1 cellular context compared by ENCODE assay signal in the genomic region with DNA sequence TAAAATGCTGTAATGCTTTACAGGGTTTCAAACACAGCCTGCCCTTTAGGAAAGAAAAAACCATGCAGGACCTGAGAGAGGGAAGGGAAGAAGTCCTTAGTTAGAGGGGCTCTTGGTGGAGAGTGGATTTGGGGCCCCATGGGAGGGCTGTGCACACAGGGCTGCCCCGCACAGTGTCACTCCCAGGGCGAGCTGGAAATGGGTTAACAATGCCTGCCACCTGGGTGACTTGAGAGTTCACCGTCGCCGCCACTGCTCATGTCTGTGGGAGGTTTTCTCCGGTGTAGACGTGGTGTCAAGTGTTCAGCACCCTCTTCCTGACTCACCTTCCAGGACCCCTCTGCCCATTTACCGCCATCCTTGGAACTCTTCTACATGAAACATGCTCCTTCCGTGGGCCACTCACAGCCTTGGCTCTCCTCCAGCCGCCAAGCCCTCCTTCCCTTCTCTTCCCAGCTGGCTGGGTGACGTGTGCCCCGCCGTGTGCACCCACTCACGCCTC.
TF ChIP-seq lines count a peak whose summit lies in the region.

No MANE protein-coding gene starts in this region.

TF ChIP-seq in GM23338, 12 proteins besides CTCF, POLR2A, EP300 and RAD21 (continued from another document):
- TF ChIP-seq, protein P1, sequence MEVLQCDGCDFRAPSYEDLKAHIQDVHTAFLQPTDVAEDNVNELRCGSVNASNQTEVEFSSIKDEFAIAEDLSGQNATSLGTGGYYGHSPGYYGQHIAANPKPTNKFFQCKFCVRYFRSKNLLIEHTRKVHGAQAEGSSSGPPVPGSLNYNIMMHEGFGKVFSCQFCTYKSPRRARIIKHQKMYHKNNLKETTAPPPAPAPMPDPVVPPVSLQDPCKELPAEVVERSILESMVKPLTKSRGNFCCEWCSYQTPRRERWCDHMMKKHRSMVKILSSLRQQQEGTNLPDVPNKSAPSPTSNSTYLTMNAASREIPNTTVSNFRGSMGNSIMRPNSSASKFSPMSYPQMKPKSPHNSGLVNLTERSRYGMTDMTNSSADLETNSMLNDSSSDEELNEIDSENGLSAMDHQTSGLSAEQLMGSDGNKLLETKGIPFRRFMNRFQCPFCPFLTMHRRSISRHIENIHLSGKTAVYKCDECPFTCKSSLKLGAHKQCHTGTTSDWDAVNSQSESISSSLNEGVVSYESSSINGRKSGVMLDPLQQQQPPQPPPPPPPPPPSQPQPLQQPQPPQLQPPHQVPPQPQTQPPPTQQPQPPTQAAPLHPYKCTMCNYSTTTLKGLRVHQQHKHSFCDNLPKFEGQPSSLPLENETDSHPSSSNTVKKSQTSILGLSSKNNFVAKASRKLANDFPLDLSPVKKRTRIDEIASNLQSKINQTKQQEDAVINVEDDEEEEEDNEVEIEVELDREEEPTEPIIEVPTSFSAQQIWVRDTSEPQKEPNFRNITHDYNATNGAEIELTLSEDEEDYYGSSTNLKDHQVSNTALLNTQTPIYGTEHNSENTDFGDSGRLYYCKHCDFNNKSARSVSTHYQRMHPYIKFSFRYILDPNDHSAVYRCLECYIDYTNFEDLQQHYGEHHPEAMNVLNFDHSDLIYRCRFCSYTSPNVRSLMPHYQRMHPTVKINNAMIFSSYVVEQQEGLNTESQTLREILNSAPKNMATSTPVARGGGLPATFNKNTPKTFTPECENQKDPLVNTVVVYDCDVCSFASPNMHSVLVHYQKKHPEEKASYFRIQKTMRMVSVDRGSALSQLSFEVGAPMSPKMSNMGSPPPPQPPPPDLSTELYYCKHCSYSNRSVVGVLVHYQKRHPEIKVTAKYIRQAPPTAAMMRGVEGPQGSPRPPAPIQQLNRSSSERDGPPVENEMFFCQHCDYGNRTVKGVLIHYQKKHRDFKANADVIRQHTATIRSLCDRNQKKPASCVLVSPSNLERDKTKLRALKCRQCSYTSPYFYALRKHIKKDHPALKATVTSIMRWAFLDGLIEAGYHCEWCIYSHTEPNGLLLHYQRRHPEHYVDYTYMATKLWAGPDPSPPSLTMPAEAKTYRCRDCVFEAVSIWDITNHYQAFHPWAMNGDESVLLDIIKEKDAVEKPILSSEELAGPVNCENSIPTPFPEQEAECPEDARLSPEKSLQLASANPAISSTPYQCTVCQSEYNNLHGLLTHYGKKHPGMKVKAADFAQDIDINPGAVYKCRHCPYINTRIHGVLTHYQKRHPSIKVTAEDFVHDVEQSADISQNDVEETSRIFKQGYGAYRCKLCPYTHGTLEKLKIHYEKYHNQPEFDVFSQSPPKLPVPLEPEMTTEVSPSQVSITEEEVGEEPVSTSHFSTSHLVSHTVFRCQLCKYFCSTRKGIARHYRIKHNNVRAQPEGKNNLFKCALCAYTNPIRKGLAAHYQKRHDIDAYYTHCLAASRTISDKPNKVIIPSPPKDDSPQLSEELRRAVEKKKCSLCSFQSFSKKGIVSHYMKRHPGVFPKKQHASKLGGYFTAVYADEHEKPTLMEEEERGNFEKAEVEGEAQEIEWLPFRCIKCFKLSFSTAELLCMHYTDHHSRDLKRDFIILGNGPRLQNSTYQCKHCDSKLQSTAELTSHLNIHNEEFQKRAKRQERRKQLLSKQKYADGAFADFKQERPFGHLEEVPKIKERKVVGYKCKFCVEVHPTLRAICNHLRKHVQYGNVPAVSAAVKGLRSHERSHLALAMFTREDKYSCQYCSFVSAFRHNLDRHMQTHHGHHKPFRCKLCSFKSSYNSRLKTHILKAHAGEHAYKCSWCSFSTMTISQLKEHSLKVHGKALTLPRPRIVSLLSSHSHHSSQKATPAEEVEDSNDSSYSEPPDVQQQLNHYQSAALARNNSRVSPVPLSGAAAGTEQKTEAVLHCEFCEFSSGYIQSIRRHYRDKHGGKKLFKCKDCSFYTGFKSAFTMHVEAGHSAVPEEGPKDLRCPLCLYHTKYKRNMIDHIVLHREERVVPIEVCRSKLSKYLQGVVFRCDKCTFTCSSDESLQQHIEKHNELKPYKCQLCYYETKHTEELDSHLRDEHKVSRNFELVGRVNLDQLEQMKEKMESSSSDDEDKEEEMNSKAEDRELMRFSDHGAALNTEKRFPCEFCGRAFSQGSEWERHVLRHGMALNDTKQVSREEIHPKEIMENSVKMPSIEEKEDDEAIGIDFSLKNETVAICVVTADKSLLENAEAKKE (CRISPR knock-in tag; IDR thresholded peaks at IDR 0.05), result no peak
- TF ChIP-seq NANOG (IDR thresholded peaks at IDR 0.05; ENCODE audit: borderline replicate concordance), result no peak
- TF ChIP-seq STAT1 (IDR thresholded peaks at IDR 0.05; ENCODE audit: unreplicated experiment), result no peak
- no peak for TF ChIP-seq JUNB (IDR thresholded peaks at IDR 0.05; ENCODE audit: unreplicated experiment)
- no peak for TF ChIP-seq ZNF114 (CRISPR knock-in tag; IDR thresholded peaks at IDR 0.05)
- TF ChIP-seq, protein P2, sequence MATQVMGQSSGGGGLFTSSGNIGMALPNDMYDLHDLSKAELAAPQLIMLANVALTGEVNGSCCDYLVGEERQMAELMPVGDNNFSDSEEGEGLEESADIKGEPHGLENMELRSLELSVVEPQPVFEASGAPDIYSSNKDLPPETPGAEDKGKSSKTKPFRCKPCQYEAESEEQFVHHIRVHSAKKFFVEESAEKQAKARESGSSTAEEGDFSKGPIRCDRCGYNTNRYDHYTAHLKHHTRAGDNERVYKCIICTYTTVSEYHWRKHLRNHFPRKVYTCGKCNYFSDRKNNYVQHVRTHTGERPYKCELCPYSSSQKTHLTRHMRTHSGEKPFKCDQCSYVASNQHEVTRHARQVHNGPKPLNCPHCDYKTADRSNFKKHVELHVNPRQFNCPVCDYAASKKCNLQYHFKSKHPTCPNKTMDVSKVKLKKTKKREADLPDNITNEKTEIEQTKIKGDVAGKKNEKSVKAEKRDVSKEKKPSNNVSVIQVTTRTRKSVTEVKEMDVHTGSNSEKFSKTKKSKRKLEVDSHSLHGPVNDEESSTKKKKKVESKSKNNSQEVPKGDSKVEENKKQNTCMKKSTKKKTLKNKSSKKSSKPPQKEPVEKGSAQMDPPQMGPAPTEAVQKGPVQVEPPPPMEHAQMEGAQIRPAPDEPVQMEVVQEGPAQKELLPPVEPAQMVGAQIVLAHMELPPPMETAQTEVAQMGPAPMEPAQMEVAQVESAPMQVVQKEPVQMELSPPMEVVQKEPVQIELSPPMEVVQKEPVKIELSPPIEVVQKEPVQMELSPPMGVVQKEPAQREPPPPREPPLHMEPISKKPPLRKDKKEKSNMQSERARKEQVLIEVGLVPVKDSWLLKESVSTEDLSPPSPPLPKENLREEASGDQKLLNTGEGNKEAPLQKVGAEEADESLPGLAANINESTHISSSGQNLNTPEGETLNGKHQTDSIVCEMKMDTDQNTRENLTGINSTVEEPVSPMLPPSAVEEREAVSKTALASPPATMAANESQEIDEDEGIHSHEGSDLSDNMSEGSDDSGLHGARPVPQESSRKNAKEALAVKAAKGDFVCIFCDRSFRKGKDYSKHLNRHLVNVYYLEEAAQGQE (IDR thresholded peaks at IDR 0.05; ENCODE audit: unreplicated experiment), result no peak
- TF ChIP-seq, protein P3, sequence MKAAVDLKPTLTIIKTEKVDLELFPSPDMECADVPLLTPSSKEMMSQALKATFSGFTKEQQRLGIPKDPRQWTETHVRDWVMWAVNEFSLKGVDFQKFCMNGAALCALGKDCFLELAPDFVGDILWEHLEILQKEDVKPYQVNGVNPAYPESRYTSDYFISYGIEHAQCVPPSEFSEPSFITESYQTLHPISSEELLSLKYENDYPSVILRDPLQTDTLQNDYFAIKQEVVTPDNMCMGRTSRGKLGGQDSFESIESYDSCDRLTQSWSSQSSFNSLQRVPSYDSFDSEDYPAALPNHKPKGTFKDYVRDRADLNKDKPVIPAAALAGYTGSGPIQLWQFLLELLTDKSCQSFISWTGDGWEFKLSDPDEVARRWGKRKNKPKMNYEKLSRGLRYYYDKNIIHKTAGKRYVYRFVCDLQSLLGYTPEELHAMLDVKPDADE (IDR thresholded peaks at IDR 0.05), result no peak
- TF ChIP-seq ZNF331 (CRISPR knock-in tag; IDR thresholded peaks at IDR 0.05; ENCODE audit: low read depth), result no peak
- no peak for TF ChIP-seq EZH2phosphoT487 (IDR thresholded peaks at IDR 0.05; ENCODE audit: unreplicated experiment)
